ENCODE assay signal across 8 cellular contexts in the genomic region with DNA sequence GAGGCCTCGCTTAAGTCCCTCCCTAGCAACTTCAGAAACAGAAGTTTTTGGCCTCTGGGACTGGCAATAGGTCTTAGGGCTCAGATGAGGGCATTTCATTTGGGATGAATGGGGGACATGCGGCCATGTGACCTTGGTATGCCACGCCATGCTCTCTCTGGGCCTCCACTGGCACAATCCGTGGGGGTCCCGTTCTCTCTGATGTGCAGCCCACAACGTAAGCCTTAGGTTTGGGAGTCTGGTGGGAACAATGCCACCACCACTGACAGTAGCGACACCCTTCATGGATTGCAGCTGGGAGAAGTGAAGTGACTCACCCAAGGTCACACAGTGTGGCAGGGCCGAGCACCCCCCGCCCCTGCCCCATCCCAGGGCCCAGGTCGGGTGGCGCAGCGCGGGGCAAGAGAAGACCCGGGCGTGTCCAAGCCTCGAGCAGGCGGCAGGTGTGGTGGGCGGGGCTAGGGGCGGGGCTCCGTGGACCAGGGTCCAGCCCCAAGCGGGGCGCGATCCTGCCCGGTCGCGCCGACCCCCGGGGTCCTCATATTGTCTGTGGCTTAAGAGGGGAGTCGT. TPM values are rescaled to one million over a fixed set of nuclear protein-coding genes. Genes with fewer than 3 reads are reported as not detected.
DNase-seq lines count a peak whose midpoint lies in the region; ATAC-seq, FAIRE-seq and TF ChIP-seq lines count a peak whose summit lies in the region.

No MANE protein-coding gene starts in this region.

- H3K27ac ChIP-seq in SJCRH30 (no peak overlapping the region), upper lobe of right lung (peak overlapping the region; percentile 99)

- ATAC-seq in mucosa of descending colon (peak; percentile 54), upper lobe of right lung (peak; percentile 5)

- intact Hi-C loops in mucosa of descending colon (cut with DNase I, micrococcal nuclease) (loop anchor here (5.0 to 10.0 kb wide), 3 partner anchors 95 to 388 kb away; no protein-coding TSS in a partner anchor), upper lobe of right lung (cut with DNase I) (loop anchor here (2.0 kb wide), 1 partner anchor 273 kb away; no protein-coding TSS in a partner anchor)

- no peak for DNase-seq in GM12864 (ENCODE audit: low read depth)
- peak in 1 of 2 experiments; percentile 43 for DNase-seq in SJCRH30
- no peak for DNase-seq in bronchial epithelial cell (ENCODE audit: low read depth)
- DNase-seq in mucosa of descending colon, result peak; percentile 91 to 93 (median 91)
- DNase-seq in upper lobe of right lung, result peak; percentile 90
- no peak for DNase-seq in GM19239 (ENCODE audit: insufficient read length, low spot score)
- DNase-seq in NCI-H2029 (lab: John Stamatoyannopoulos, UW), result no peak
- no peak for DNase-seq in COR-L47 (lab: John Stamatoyannopoulos, UW)

- H3K27me3 ChIP-seq in SJCRH30 (0 out of 2 replicates have a peak, but pooled peaks cover 2% of the 10 kb centered on the region), bronchial epithelial cell (ENCODE audit: control insufficient read depth, insufficient read depth, low read length) (no peaks in the 10 kb centered on the region), upper lobe of right lung (no peaks in the 10 kb centered on the region)

- H3K36me3 ChIP-seq in SJCRH30, result no peaks in the 10 kb centered on the region
- peaks cover 4% of the 10 kb centered on the region for H3K36me3 ChIP-seq in bronchial epithelial cell (ENCODE audit: control insufficient read depth, insufficient read depth, low read length)
- no peaks in the 10 kb centered on the region for H3K36me3 ChIP-seq in mucosa of descending colon (ENCODE audit: low read depth)
- peaks cover 22% of the 10 kb centered on the region for H3K36me3 ChIP-seq in upper lobe of right lung

- no peaks in the 10 kb centered on the region for H3K9me3 ChIP-seq in SJCRH30 (replicated peaks)
- no peaks in the 10 kb centered on the region for H3K9me3 ChIP-seq in mucosa of descending colon
- no peaks in the 10 kb centered on the region for H3K9me3 ChIP-seq in upper lobe of right lung

- H3K4me3 ChIP-seq in GM12864 (ENCODE audit: low read depth, low read length) (peak overlapping the region; percentile 84), SJCRH30 (peak overlapping the region; percentile 66), bronchial epithelial cell (ENCODE audit: low read depth, low read length) (peak overlapping the region; percentile 90), mucosa of descending colon (peak overlapping the region; percentile 63), upper lobe of right lung (peak overlapping the region; percentile 87)

- H3K4me1 ChIP-seq in SJCRH30 (peaks cover 5% of the 10 kb centered on the region; the same call in 1 of the 2 replicates), mucosa of descending colon (ENCODE audit: low read depth) (peaks cover 18% of the 10 kb centered on the region), upper lobe of right lung (peaks cover 32% of the 10 kb centered on the region)

- TF ChIP-seq CTCF in GM12864 (IDR thresholded peaks at IDR 0.05; ENCODE audit: low read depth, low read length, missing control alignments) (no peak), bronchial epithelial cell (IDR thresholded peaks at IDR 0.05; ENCODE audit: insufficient read depth, low read length, severe bottlenecking) (no peak), mucosa of descending colon (IDR thresholded peaks at IDR 0.05) (no peak), upper lobe of right lung (IDR thresholded peaks at IDR 0.05) (no peak)

- FAIRE-seq in bronchial epithelial cell (lab: Jason Lieb, UNC) (no peak), GM19239 (lab: Jason Lieb, UNC) (no peak)

RNA-seq across cellular contexts. Expression of a gene that starts 0.9 kb away (rescaled TPM):
- total RNA-seq in SJCRH30 (2014; rRNA removed; shearing (Covaris generic)), result 6.6 and 9.3 TPM in 2 replicates
- total RNA-seq in bronchial epithelial cell (71.3 and 118 TPM in 2 replicates), mucosa of descending colon (10 to 100 TPM; 20.2 to 86.7 (median 41.3) TPM), upper lobe of right lung (271 TPM)

RNA-seq across cellular contexts. Expression of a gene that starts 36.2 kb away (rescaled TPM):
- 67.7 TPM in 2 replicates for total RNA-seq in SJCRH30 (2014; rRNA removed; shearing (Covaris generic))
- total RNA-seq in bronchial epithelial cell (9.7 and 16.9 TPM in 2 replicates), mucosa of descending colon (10 to 100 TPM; 21.2 to 34.3 (median 23.3) TPM), upper lobe of right lung (31.3 TPM)

Comparison
In these comparisons a context has a peak if more than half of its experiments do, and no peak if none do; other contexts are left out.
1. DNase-seq: peak in mucosa of descending colon (3 of 3) and upper lobe of right lung (single experiment); none in GM12864 (single experiment), bronchial epithelial cell (single experiment), GM19239 (single experiment), NCI-H2029 (single experiment) and COR-L47 (single experiment).
2. Peak in every context shown above with its lines, with median percentiles within 50 percentile points of each other: H3K4me3 ChIP-seq.